In the genomic region with DNA sequence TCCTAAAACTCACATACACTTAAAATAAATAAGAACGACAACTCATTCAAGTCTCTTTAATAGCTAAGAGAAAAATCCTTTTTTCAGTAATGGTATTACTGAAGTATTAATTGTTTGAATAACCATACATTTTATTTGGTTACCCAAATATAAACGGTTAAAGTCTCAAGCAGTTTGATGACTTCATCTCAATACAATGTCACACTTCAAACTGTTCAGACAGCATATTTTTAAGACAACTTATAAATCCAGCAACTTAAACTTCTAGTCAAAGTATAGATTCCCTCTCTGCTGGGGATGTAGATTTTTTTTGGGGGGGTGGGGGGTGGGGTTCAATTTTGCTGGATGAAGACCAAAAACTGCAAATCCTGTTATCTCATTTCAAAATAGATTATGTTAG, we compare ENCODE assay signal across 1 cellular context.
TF ChIP-seq lines count a peak whose summit lies in the region.

No MANE protein-coding gene starts in this region.

TF ChIP-seq in endothelial cell of umbilical vein, 7 proteins besides CTCF, POLR2A, EP300 and RAD21:
- TF ChIP-seq JUN (IDR thresholded peaks at IDR 0.05; ENCODE audit: borderline replicate concordance, insufficient read depth, insufficient read length, low read depth) (no peak), EZH2 (IDR thresholded peaks at IDR 0.05; ENCODE audit: borderline replicate concordance, low read depth, low read length, severe bottlenecking) (no peak), GATA2 (IDR thresholded peaks at IDR 0.05; ENCODE audit: insufficient read depth, insufficient read length, low read depth, low read length) (no peak), FOS (IDR thresholded peaks at IDR 0.05; ENCODE audit: borderline replicate concordance, insufficient read depth, low read length) (no peak), MYC (IDR thresholded peaks at IDR 0.05; ENCODE audit: low read depth, low read length) (no peak), POLR2AphosphoS5 (IDR thresholded peaks at IDR 0.05; ENCODE audit: insufficient read depth, low read depth, low read length) (no peak)
- TF ChIP-seq, protein P1, sequence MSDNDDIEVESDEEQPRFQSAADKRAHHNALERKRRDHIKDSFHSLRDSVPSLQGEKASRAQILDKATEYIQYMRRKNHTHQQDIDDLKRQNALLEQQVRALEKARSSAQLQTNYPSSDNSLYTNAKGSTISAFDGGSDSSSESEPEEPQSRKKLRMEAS (IDR thresholded peaks at IDR 0.05; ENCODE audit: insufficient read depth, insufficient read length) = no peak
